In genomic region chr7:75962607-75963382, GRCh38 we compare ENCODE assay signal across 9 cellular contexts. TPM values are rescaled to one million over a fixed set of nuclear protein-coding genes. Genes with fewer than 3 reads are reported as not detected.
DNase-seq lines count a peak whose midpoint lies in the region; ATAC-seq and TF ChIP-seq lines count a peak whose summit lies in the region.
"Had no signal": no experiment of that assay in that cellular context is flagged by ENCODE, and none has a peak within 500 bp of the region (broad histone marks: within the 10 kb centered on the region; RNA-seq: fewer than 3 reads in every experiment).

No MANE protein-coding gene starts in this region.

- H3K79me2 ChIP-seq in parathyroid adenoma (peaks cover 23% of the 10 kb centered on the region), H9 (ENCODE audit: insufficient read depth, low read length) (no peaks in the 10 kb centered on the region)

- no peak overlapping the region for H3K4me3 Mint-ChIP-seq in H9

- H4K20me1 ChIP-seq in H9 (ENCODE audit: control insufficient read depth, insufficient read depth, insufficient read length), result no peaks in the 10 kb centered on the region

- H3K4me1 ChIP-seq in cardiac muscle cell (ENCODE audit: low read depth) (peaks cover 28% of the 10 kb centered on the region), parathyroid adenoma (peaks cover 28% of the 10 kb centered on the region), H9 (ENCODE audit: insufficient read depth, low read length) (no peaks in the 10 kb centered on the region)

- H2BK20ac ChIP-seq in H9 (ENCODE audit: low read depth, low read length, poor library complexity, severe bottlenecking), result no peak overlapping the region

- no peak overlapping the region for H2BK15ac ChIP-seq in H9 (ENCODE audit: low read depth, low read length)

- ATAC-seq in HG02973 (IDR thresholded peaks at IDR 0.05; ENCODE audit: unreplicated experiment), result no peak

- WGBS in H9 (ENCODE audit: extremely low coverage, insufficient read length, low lambda C conversion rate), result no CpG with 5 or more reads among the region's 18 CpGs

- H4K91ac ChIP-seq in H9 (ENCODE audit: insufficient read length, low read depth, low read length), result no peak overlapping the region

- H3K56ac ChIP-seq in H9 (ENCODE audit: insufficient read length, low read depth, low read length), result no peak overlapping the region

- H3K27me3 Mint-ChIP-seq in H9 (ENCODE audit: low read depth), result no peaks in the 10 kb centered on the region

- H3K27ac ChIP-seq in AG04450 (ENCODE audit: low read depth, low read length) (peak overlapping the region; percentile 57), cardiac muscle cell (peak overlapping the region; percentile 77), parathyroid adenoma (peak overlapping the region; percentile 70), H9 (ENCODE audit: insufficient read length, low read depth, low read length) (no peak overlapping the region)

- H3K23me2 ChIP-seq in H9 (ENCODE audit: insufficient read length, low read depth, low read length, poor library complexity, severe bottlenecking), result no peaks in the 10 kb centered on the region

- TF ChIP-seq CTCF in AG04450 (IDR thresholded peaks at IDR 0.05; ENCODE audit: low read depth, low read length), result no peak
- no peak for TF ChIP-seq CTCF in cardiac muscle cell (IDR thresholded peaks at IDR 0.05; ENCODE audit: low read depth, low read length)
- no peak for TF ChIP-seq CTCF in parathyroid adenoma (IDR thresholded peaks at IDR 0.05)
- TF ChIP-seq CTCF in H9 (conservative IDR thresholded peaks at IDR 0.05), result no peak

- H3K27me3 ChIP-seq in AG04450 (ENCODE audit: control insufficient read depth, insufficient read depth, low read length), result no peaks in the 10 kb centered on the region
- no peaks in the 10 kb centered on the region for H3K27me3 ChIP-seq in cardiac muscle cell
- H3K27me3 ChIP-seq in parathyroid adenoma (ENCODE audit: control insufficient read depth, insufficient read depth, low read length), result no peaks in the 10 kb centered on the region
- no peaks in the 10 kb centered on the region for H3K27me3 ChIP-seq in H9 (ENCODE audit: insufficient read depth, low read length)

- H3K79me1 ChIP-seq in H9 (ENCODE audit: insufficient read depth, low read depth, low read length, poor library complexity, severe bottlenecking), result no peaks in the 10 kb centered on the region

- H3K4ac ChIP-seq in H9 (ENCODE audit: low read depth, low read length), result no peak overlapping the region

- H2AFZ ChIP-seq in parathyroid adenoma (peak overlapping the region; percentile 28), H9 (ENCODE audit: low read length) (no peak overlapping the region)

- H3K18ac ChIP-seq in H9 (ENCODE audit: insufficient read length, low read depth, low read length), result no peak overlapping the region

- no peak overlapping the region for H3K14ac ChIP-seq in H9 (ENCODE audit: insufficient read depth, low read length)

- no peak overlapping the region for H2AK5ac ChIP-seq in H9 (ENCODE audit: insufficient read length, low read length)

- peaks cover 4 to 5% of the 10 kb centered on the region in 2 experiments; a peak in 2 of 4 replicates for H3K4me1 Mint-ChIP-seq in H9

- peak; percentile 21 for DNase-seq in AG04450 (ENCODE audit: low read depth, low spot score)
- DNase-seq in astrocyte of the hippocampus (ENCODE audit: low read depth, low spot score), result peak; percentile 80
- DNase-seq in cardiac muscle cell (ENCODE audit: low read depth in 1 of 2, low spot score in 1 of 2), result peak in 1 of 2 donors; percentile 84
- DNase-seq in stimulated activated CD4-positive, alpha-beta T cell treated with anti-CD3 and anti-CD28 coated beads, Interleukin-4, amount 100 ng/mL, for 1 hour, result no peak
- no peak for DNase-seq in NCI-H1436 treated with DMSO at 0.1 percent for 48 hours (lab: John Stamatoyannopoulos, UW)
- DNase-seq in H9, result no peak
- DNase-seq: NCI-H2171 had no signal

- no peaks in the 10 kb centered on the region for H3K36me3 ChIP-seq in cardiac muscle cell
- no peaks in the 10 kb centered on the region for H3K36me3 ChIP-seq in parathyroid adenoma (ENCODE audit: control insufficient read depth, insufficient read depth, low read length)

- H3K36me3 Mint-ChIP-seq in H9 (ENCODE audit: insufficient read depth in 1 of 3, low read depth in 3 of 3), result peaks cover 13 to 43% (median 38%) of the 10 kb centered on the region in 3 experiments; a peak in 6 of 7 replicates

- no peak overlapping the region for H2BK120ac ChIP-seq in H9 (ENCODE audit: low read depth, low read length, poor library complexity, severe bottlenecking)

- POLR2A ChIA-PET in AG04450 (lab: Yijun Ruan, JAX), result interaction anchor here (1.7 kb wide), 1 partner anchor 48 kb away, joined by 4 read pairs; the partner anchor contains the start of gene POR

- H2BK12ac ChIP-seq in H9 (ENCODE audit: insufficient read length, low read depth, low read length), result no peak overlapping the region

- H3K4me2 ChIP-seq in parathyroid adenoma (ENCODE audit: low read length), result peak overlapping the region; percentile 43
- no peak overlapping the region for H3K4me2 ChIP-seq in H9 (ENCODE audit: insufficient read depth, insufficient read length, low read length)

- H3K4me3 ChIP-seq in AG04450 (ENCODE audit: low read depth, low read length), result no peak overlapping the region
- H3K4me3 ChIP-seq in cardiac muscle cell, result no peak overlapping the region
- H3K4me3 ChIP-seq in parathyroid adenoma (ENCODE audit: low read depth, low read length), result no peak overlapping the region

- no peak overlapping the region for H4K8ac ChIP-seq in H9 (replicated peaks; ENCODE audit: insufficient read length, low read depth, low read length)

- H3K9me3 ChIP-seq in AG04450 (ENCODE audit: control insufficient read depth, insufficient read depth, low read length), result no peaks in the 10 kb centered on the region
- H3K9me3 ChIP-seq in cardiac muscle cell (ENCODE audit: low read depth), result no peaks in the 10 kb centered on the region
- no peaks in the 10 kb centered on the region for H3K9me3 ChIP-seq in parathyroid adenoma (ENCODE audit: control insufficient read depth, low read length)
- H3K9me3 ChIP-seq in H9 (ENCODE audit: control insufficient read depth, low read depth, low read length), result no peaks in the 10 kb centered on the region

- H3K23ac ChIP-seq in H9 (ENCODE audit: insufficient read length, low read depth, low read length), result no peak overlapping the region

- H3K9ac ChIP-seq in parathyroid adenoma, result no peak overlapping the region
- H3K9ac ChIP-seq in H9 (ENCODE audit: extremely low read depth, insufficient read length, low read length), result no peak overlapping the region

- H3T11ph ChIP-seq in H9 (ENCODE audit: low read length), result no peak overlapping the region

- no peak overlapping the region for H4K5ac ChIP-seq in H9 (ENCODE audit: insufficient read length, low read depth, low read length)

- peak overlapping the region in 1 of 3 experiments; percentile 22; a peak in 1 of 7 replicates for H3K27ac Mint-ChIP-seq in H9

- no peak overlapping the region for H2BK5ac ChIP-seq in H9 (ENCODE audit: insufficient read length, low read length)

- H3K9me3 Mint-ChIP-seq in H9, result no peaks in the 10 kb centered on the region

- CTCF ChIA-PET in AG04450 (lab: Charles Lee), result interaction anchor here (1.0 kb wide), 1 partner anchor 10 kb away, joined by 3 read pairs; no protein-coding TSS in a partner anchor

RNA-seq across cellular contexts. Expression of gene TMEM120A, which starts 31.6 kb away (rescaled TPM):
- polyA plus RNA-seq in AG04450 (2011; rRNA removed) (46.3 and 59.1 TPM in 2 replicates), cardiac muscle cell (56.9 and 69.9 TPM in 2 replicates)
- 61.0 and 64.2 TPM in 2 replicates for polyA minus RNA-seq in AG04450 (2011; rRNA and poly(A)+ RNA removed)
- total RNA-seq in cardiac muscle cell (20.0 and 24.6 TPM in 2 replicates), H9 (2021) (23.2 and 30.0 TPM in 2 replicates)

RNA-seq across cellular contexts. Expression of gene POR, which starts 47.8 kb away (rescaled TPM):
- polyA plus RNA-seq in AG04450 (2011; rRNA removed) (39.0 and 46.5 TPM in 2 replicates), cardiac muscle cell (87.9 and 101 TPM in 2 replicates)
- polyA minus RNA-seq in AG04450 (2011; rRNA and poly(A)+ RNA removed), result 39.8 and 57.0 TPM in 2 replicates
- total RNA-seq in cardiac muscle cell (95.6 and 97.9 TPM in 2 replicates), H9 (2021) (125 and 128 TPM in 2 replicates)

Comparison
In these comparisons a context has a peak if more than half of its experiments do, and no peak if none do; other contexts are left out.
1. DNase-seq: peak in AG04450 (single experiment) and astrocyte of the hippocampus (single experiment); none in stimulated activated CD4-positive, alpha-beta T cell treated with anti-CD3 and anti-CD28 coated beads, Interleukin-4, amount 100 ng/mL, for 1 hour (single experiment), NCI-H1436 treated with DMSO at 0.1 percent for 48 hours (single experiment) and H9 (single experiment).